Comparison of ENCODE assay signal across 1 cellular context in genomic region chr2:64716569-64716968, GRCh38.
TF ChIP-seq lines count a peak whose summit lies in the region.

No MANE protein-coding gene starts in this region.

TF ChIP-seq in GM12878, 131 proteins besides CTCF, POLR2A, EP300 and RAD21 (continued from another document):
- TF ChIP-seq PAX8 (IDR thresholded peaks at IDR 0.05) (no peak), ZSCAN29 (IDR thresholded peaks at IDR 0.05) (no peak), PKNOX1 (IDR thresholded peaks at IDR 0.05) (no peak), MEF2A (IDR thresholded peaks at IDR 0.05; ENCODE audit: insufficient read depth, low read depth, low read length) (no peak)
